In genomic region chr16:937311-937710, GRCh38 we compare ENCODE assay signal across 31 cellular contexts. TPM values are rescaled to one million over a fixed set of nuclear protein-coding genes. Genes with fewer than 3 reads are reported as not detected.
"Had no signal": no experiment of that assay in that cellular context is flagged by ENCODE, and none has a peak within 500 bp of the region (broad histone marks: within the 10 kb centered on the region; RNA-seq: fewer than 3 reads in every experiment).

No MANE protein-coding gene starts in this region.

- H3K27ac ChIP-seq: neural progenitor cell, ovary, parathyroid adenoma, psoas muscle, right lobe of liver, sigmoid colon, stomach, suprapubic skin, thoracic aorta, thyroid gland, tibial nerve, upper lobe of left lung, vagina had no signal

- H3K27ac Mint-ChIP-seq: natural killer cell; nephron; neural progenitor cell; progenitor cell of endocrine pancreas; stimulated activated naive B cell treated with anti-CD40 and anti-IgM and Interleukin-4, amounts not matched to agents 10 μg/mL and 1 μg/mL and 100 μg/mL, for 72 hours; stimulated activated naive CD8-positive, alpha-beta T cell treated with anti-CD3 and anti-CD28 coated beads, Interleukin-15, Interleukin-2, amounts not matched to agents 100 ng/mL and 50 ng/mL, for 24 hours had no signal

- H3K27me3 ChIP-seq: neural progenitor cell, ovary, right lobe of liver, sigmoid colon, stomach, suprapubic skin, thyroid gland, tibial nerve, upper lobe of left lung, vagina had no signal

- FAIRE-seq: small intestine, urothelium cell line had no signal

- H3K4me3 ChIP-seq: neural progenitor cell, ovary, psoas muscle, right lobe of liver, sigmoid colon, stomach, suprapubic skin, thoracic aorta, thyroid gland, tibial nerve, upper lobe of left lung, vagina had no signal

- H3K27me3 Mint-ChIP-seq: naive thymus-derived CD4-positive, alpha-beta T cell; progenitor cell of endocrine pancreas; stimulated activated naive B cell treated with anti-CD40 and anti-IgM and Interleukin-4, amounts not matched to agents 10 μg/mL and 1 μg/mL and 100 μg/mL, for 72 hours; stimulated activated naive CD8-positive, alpha-beta T cell treated with anti-CD3 and anti-CD28 coated beads, Interleukin-15, Interleukin-2, amounts not matched to agents 100 ng/mL and 50 ng/mL, for 24 hours had no signal

- H3K9me3 ChIP-seq: ovary, thyroid gland, vagina had no signal

- DNase-seq: naive thymus-derived CD4-positive, alpha-beta T cell; natural killer cell; occipital lobe; ovary; right cardiac atrium; right lobe of liver; sigmoid colon; stimulated activated CD4-positive, alpha-beta T cell treated with anti-CD3 and anti-CD28 coated beads, Interleukin-12 subunit alpha, Interleukin-12 subunit beta, amount 100 ng/mL, for 4 hours; stimulated activated CD4-positive, alpha-beta T cell treated with anti-CD3 and anti-CD28 coated beads, Interleukin-1b, Interleukin-23, amount 100 ng/mL, for 48 hours; stimulated activated CD4-positive, alpha-beta T cell treated with anti-CD3 and anti-CD28 coated beads, Interleukin-4, amount 100 ng/mL, for 1 hour; stimulated activated CD4-positive, alpha-beta T cell treated with anti-CD3 and anti-CD28 coated beads, Interleukin-4, amount 100 ng/mL, for 4 hours; stimulated activated CD8-positive, alpha-beta memory T cell treated with anti-CD3 and anti-CD28 coated beads, Interleukin-4, amount 100 ng/mL, for 48 hours; stimulated activated naive B cell treated with anti-CD40 and anti-IgM and Interleukin-4, amounts not matched to agents 10 μg/mL and 1 μg/mL and 100 μg/mL, for 72 hours; stimulated activated naive CD4-positive, alpha-beta T cell treated with Interleukin-2 at 50 U/mL for 16 hours; stomach; thyroid gland; trophoblast cell; upper lobe of left lung had no signal

- H3K4me1 ChIP-seq: neural progenitor cell, parathyroid adenoma, psoas muscle, right lobe of liver, sigmoid colon, stomach, suprapubic skin, thyroid gland, tibial nerve, upper lobe of left lung, vagina had no signal

- H3K36me3 ChIP-seq: neural progenitor cell, ovary had no signal

- H3K4me1 Mint-ChIP-seq: natural killer cell, nephron had no signal

- H3K4me3 Mint-ChIP-seq: naive thymus-derived CD4-positive, alpha-beta T cell; natural killer cell; nephron; neural progenitor cell; stimulated activated naive B cell treated with anti-CD40 and anti-IgM and Interleukin-4, amounts not matched to agents 10 μg/mL and 1 μg/mL and 100 μg/mL, for 72 hours; stimulated activated naive CD8-positive, alpha-beta T cell treated with anti-CD3 and anti-CD28 coated beads, Interleukin-15, Interleukin-2, amounts not matched to agents 100 ng/mL and 50 ng/mL, for 24 hours had no signal

- ATAC-seq: naive thymus-derived CD4-positive, alpha-beta T cell; natural killer cell; psoas muscle; right lobe of liver; stimulated activated naive B cell treated with anti-CD40 and anti-IgM and Interleukin-4, amounts not matched to agents 10 μg/mL and 1 μg/mL and 100 μg/mL, for 72 hours had no signal

RNA-seq across cellular contexts. Expression of gene SOX8, which starts 44.3 kb away (rescaled TPM):
- total RNA-seq: natural killer cell, osteoblast had no signal
